Comparison of ENCODE assay signal across 18 cellular contexts in genomic region chr9:115000217-115000639, GRCh38.
DNase-seq lines count a peak whose midpoint lies in the region; TF ChIP-seq lines count a peak whose summit lies in the region.
"Had no signal": no experiment of that assay in that cellular context is flagged by ENCODE, and none has a peak within 500 bp of the region (broad histone marks: within the 10 kb centered on the region; RNA-seq: fewer than 3 reads in every experiment).

No MANE protein-coding gene starts in this region.

- H3K27ac Mint-ChIP-seq in stimulated activated naive CD8-positive, alpha-beta T cell treated with anti-CD3 and anti-CD28 coated beads, Interleukin-15, Interleukin-2, amounts not matched to agents 100 ng/mL and 50 ng/mL, for 24 hours, result peak overlapping the region; percentile 84
- H3K27ac Mint-ChIP-seq: HFFc6, memory B cell had no signal

- H3K9me3 ChIP-seq in sigmoid colon, result no peaks in the 10 kb centered on the region

- H3K27me3 ChIP-seq in sigmoid colon, result no peaks in the 10 kb centered on the region

- H3K27ac ChIP-seq in sigmoid colon, result no peak overlapping the region
- H3K27ac ChIP-seq: C4-2B, epithelial cell of prostate had no signal

- H3K36me3 ChIP-seq in sigmoid colon, result no peaks in the 10 kb centered on the region

- TF ChIP-seq POLR2A in sigmoid colon (IDR thresholded peaks at IDR 0.05), result no peak

- intact Hi-C loops in sigmoid colon (cut with DNase I), result no loop called here

- WGBS in sigmoid colon, 2 donors, result 64 to 69% methylated on average over 7 of the region's 7 CpGs

- H3K9me3 Mint-ChIP-seq in stimulated activated naive CD8-positive, alpha-beta T cell treated with anti-CD3 and anti-CD28 coated beads, Interleukin-15, Interleukin-2, amounts not matched to agents 100 ng/mL and 50 ng/mL, for 24 hours, result no peaks in the 10 kb centered on the region
- H3K9me3 Mint-ChIP-seq: activated naive CD4-positive, alpha-beta T cell treated with anti-CD3 and anti-CD28 coated beads, Interleukin-2, amount 50 U/mL, for 24 hours; HFFc6; IgD-negative memory B cell; memory B cell had no signal

- H3K4me1 ChIP-seq in sigmoid colon, result peaks cover 0 to 8% (median 0%) of the 10 kb centered on the region in 4 donors

- H3K4me3 Mint-ChIP-seq in stimulated activated naive CD8-positive, alpha-beta T cell treated with anti-CD3 and anti-CD28 coated beads, Interleukin-15, Interleukin-2, amounts not matched to agents 100 ng/mL and 50 ng/mL, for 24 hours, result peak overlapping the region; percentile 55
- H3K4me3 Mint-ChIP-seq: HFFc6, memory B cell had no signal

- peak; percentile 13 to 17 for DNase-seq in stimulated activated CD4-positive, alpha-beta T cell treated with anti-CD3 and anti-CD28 coated beads, Interleukin-12 subunit alpha, Interleukin-12 subunit beta, amount 100 ng/mL, for 24 hours (ENCODE audit: low read depth in 2 of 2)
- no peak for DNase-seq in stimulated activated CD4-positive, alpha-beta T cell treated with anti-CD3 and anti-CD28 coated beads, Interleukin-4, amount 100 ng/mL, for 4 hours
- peak; percentile 75 to 91 for DNase-seq in NCI-H524 (lab: John Stamatoyannopoulos, UW)
- DNase-seq in epithelial cell of esophagus (ENCODE audit: low read depth), result peak; percentile 34
- DNase-seq in D341Med (ENCODE audit: low spot score), result no peak
- DNase-seq in sigmoid colon, result no peak
- DNase-seq in NCI-H146 (lab: John Stamatoyannopoulos, UW), result no peak
- DNase-seq: GDM1, HFFc6, NCI-H1436, NCI-H748 treated with DMSO at 0.1 percent for 48 hours, SHP77 had no signal

- no peak for TF ChIP-seq CTCF in epithelial cell of esophagus (IDR thresholded peaks at IDR 0.05; ENCODE audit: insufficient read depth, low read depth, low read length, missing control alignments)
- no peak for TF ChIP-seq CTCF in sigmoid colon (IDR thresholded peaks at IDR 0.05)

- TF ChIP-seq EP300 in sigmoid colon (IDR thresholded peaks at IDR 0.05), result no peak

- H3K4me3 ChIP-seq in epithelial cell of esophagus (ENCODE audit: low read length), result no peak overlapping the region
- no peak overlapping the region for H3K4me3 ChIP-seq in sigmoid colon

- no peaks in the 10 kb centered on the region for H3K27me3 Mint-ChIP-seq in stimulated activated naive CD8-positive, alpha-beta T cell treated with anti-CD3 and anti-CD28 coated beads, Interleukin-15, Interleukin-2, amounts not matched to agents 100 ng/mL and 50 ng/mL, for 24 hours
- H3K27me3 Mint-ChIP-seq: activated naive CD4-positive, alpha-beta T cell treated with anti-CD3 and anti-CD28 coated beads, Interleukin-2, amount 50 U/mL, for 24 hours had no signal

- peaks cover 61% of the 10 kb centered on the region for H3K4me1 Mint-ChIP-seq in stimulated activated naive CD8-positive, alpha-beta T cell treated with anti-CD3 and anti-CD28 coated beads, Interleukin-15, Interleukin-2, amounts not matched to agents 100 ng/mL and 50 ng/mL, for 24 hours (ENCODE audit: low read depth)

- H3K36me3 Mint-ChIP-seq in stimulated activated naive CD8-positive, alpha-beta T cell treated with anti-CD3 and anti-CD28 coated beads, Interleukin-15, Interleukin-2, amounts not matched to agents 100 ng/mL and 50 ng/mL, for 24 hours (ENCODE audit: low read depth), result no peaks in the 10 kb centered on the region
- H3K36me3 Mint-ChIP-seq: activated naive CD4-positive, alpha-beta T cell treated with anti-CD3 and anti-CD28 coated beads, Interleukin-2, amount 50 U/mL, for 24 hours had no signal

Comparison
In these comparisons a context has a peak if more than half of its experiments do, and no peak if none do; other contexts are left out.
1. DNase-seq: peak in stimulated activated CD4-positive, alpha-beta T cell treated with anti-CD3 and anti-CD28 coated beads, Interleukin-12 subunit alpha, Interleukin-12 subunit beta, amount 100 ng/mL, for 24 hours (2 of 2), NCI-H524 (2 of 2) and epithelial cell of esophagus (single experiment); none in stimulated activated CD4-positive, alpha-beta T cell treated with anti-CD3 and anti-CD28 coated beads, Interleukin-4, amount 100 ng/mL, for 4 hours (0 of 2), D341Med (single experiment), sigmoid colon (single experiment) and NCI-H146 (single experiment).